Comparison of ENCODE assay signal across 22 cellular contexts in genomic region chr18:53911200-53911599, GRCh38.
DNase-seq lines count a peak whose midpoint lies in the region; ATAC-seq and TF ChIP-seq lines count a peak whose summit lies in the region.
"Had no signal": no experiment of that assay in that cellular context is flagged by ENCODE, and none has a peak within 500 bp of the region (broad histone marks: within the 10 kb centered on the region; RNA-seq: fewer than 3 reads in every experiment).

No MANE protein-coding gene starts in this region.

- no peaks in the 10 kb centered on the region for H3K79me2 ChIP-seq in GM23248 (ENCODE audit: insufficient read depth)
- no peaks in the 10 kb centered on the region for H3K79me2 ChIP-seq in mesendoderm (ENCODE audit: control insufficient read depth, insufficient read depth, low read length)

- H3K27ac ChIP-seq in GM23248 (no peak overlapping the region), mesendoderm (ENCODE audit: low read depth, low read length) (no peak overlapping the region), gastrocnemius medialis (no peak overlapping the region)
- H3K27ac ChIP-seq: BLaER1, PC-9, SJCRH30 had no signal

- H3K36me3 ChIP-seq in GM23248 (ENCODE audit: low read depth) (no peaks in the 10 kb centered on the region), adipocyte (ENCODE audit: control insufficient read depth, insufficient read depth, low read length, severe bottlenecking) (no peaks in the 10 kb centered on the region), mesendoderm (ENCODE audit: control insufficient read depth, insufficient read depth, low read length) (no peaks in the 10 kb centered on the region), gastrocnemius medialis (no peaks in the 10 kb centered on the region)
- H3K36me3 ChIP-seq: BLaER1, SJCRH30 had no signal

- H2AFZ ChIP-seq in GM23248, result no peak overlapping the region
- H2AFZ ChIP-seq: PC-9 had no signal

- H3K9me2 ChIP-seq in GM23248 (ENCODE audit: insufficient read depth), result no peaks in the 10 kb centered on the region

- no peak overlapping the region for H3K18ac ChIP-seq in mesendoderm (ENCODE audit: low read length)

- H3K4me2 ChIP-seq in GM23248 (ENCODE audit: unreplicated experiment) (no peak overlapping the region), mesendoderm (ENCODE audit: low read length) (no peak overlapping the region)
- H3K4me2 ChIP-seq: BLaER1, PC-9 had no signal

- H4K5ac ChIP-seq in mesendoderm (ENCODE audit: low read length), result no peak overlapping the region

- H3K9me3 ChIP-seq in GM23248 (ENCODE audit: low read depth), result no peaks in the 10 kb centered on the region
- no peaks in the 10 kb centered on the region for H3K9me3 ChIP-seq in adipocyte (ENCODE audit: control insufficient read depth, low read length)
- H3K9me3 ChIP-seq in gastrocnemius medialis, result no peaks in the 10 kb centered on the region
- H3K9me3 ChIP-seq: BLaER1, SJCRH30 had no signal

- H3K56ac ChIP-seq in mesendoderm (ENCODE audit: low read length), result peak overlapping the region; percentile 25

- H3K9ac ChIP-seq in GM23248 (no peak overlapping the region), adipocyte (ENCODE audit: low read length) (no peak overlapping the region), mesendoderm (ENCODE audit: low read length) (no peak overlapping the region)
- H3K9ac ChIP-seq: BLaER1 had no signal

- no peak overlapping the region for H4K8ac ChIP-seq in mesendoderm (ENCODE audit: low read depth, low read length)

- no peak for TF ChIP-seq POLR2A in gastrocnemius medialis (IDR thresholded peaks at IDR 0.05)

- no peaks in the 10 kb centered on the region for H3F3A ChIP-seq in GM23248 (ENCODE audit: insufficient read depth)

- no peak overlapping the region for H2BK5ac ChIP-seq in mesendoderm (ENCODE audit: low read length)

- H3K4me3 ChIP-seq in GM23248 (no peak overlapping the region), adipocyte (ENCODE audit: low read length) (no peak overlapping the region), mesendoderm (ENCODE audit: low read length) (no peak overlapping the region), gastrocnemius medialis (no peak overlapping the region)
- H3K4me3 ChIP-seq: BLaER1, K562, PC-9, SJCRH30 had no signal

- WGBS in GM23248 (ENCODE audit: low coverage in 1 of 2, low lambda C conversion rate in 2 of 2, missing lambda C conversion rate in 2 of 2), 2 experiments, result 20 to 31% methylated on average over 2 of the region's 2 CpGs
- WGBS in mesendoderm (ENCODE audit: extremely low coverage, insufficient coverage, low lambda C conversion rate), result no CpG with 5 or more reads among the region's 2 CpGs

- no peak overlapping the region for H3K4ac ChIP-seq in mesendoderm (ENCODE audit: low read depth, low read length)

- H3K79me1 ChIP-seq in mesendoderm (ENCODE audit: low read length), result no peaks in the 10 kb centered on the region

- intact Hi-C loops in gastrocnemius medialis (cut with DNase I; ENCODE audit: low total_unique reads), result no loop called here

- no peaks in the 10 kb centered on the region for H4K20me1 ChIP-seq in GM23248 (ENCODE audit: insufficient read depth)
- H4K20me1 ChIP-seq: BLaER1 had no signal

- H3K27me3 ChIP-seq in GM23248 (replicated peaks; ENCODE audit: insufficient read depth), result no peaks in the 10 kb centered on the region
- no peaks in the 10 kb centered on the region for H3K27me3 ChIP-seq in adipocyte (replicated peaks; ENCODE audit: control insufficient read depth, insufficient read depth, low read length)
- no peaks in the 10 kb centered on the region for H3K27me3 ChIP-seq in mesendoderm (ENCODE audit: insufficient read depth, low read length, poor library complexity)
- H3K27me3 ChIP-seq in gastrocnemius medialis, result no peaks in the 10 kb centered on the region
- H3K27me3 ChIP-seq: BLaER1, SJCRH30 had no signal

- in situ Hi-C loops in GM23248 (cut with MboI), result no loop called here
- in situ Hi-C loops in gastrocnemius medialis (cut with MboI; ENCODE audit: low sequenced_read_pairs in 4 of 4), result no loop called here

- no peak overlapping the region for H2AK5ac ChIP-seq in mesendoderm (ENCODE audit: low read length)

- no peak overlapping the region for H2BK120ac ChIP-seq in mesendoderm (ENCODE audit: low read depth, low read length)

- H3K23ac ChIP-seq in mesendoderm (ENCODE audit: low read length), result no peak overlapping the region

- no peak for ATAC-seq in GM18909 (IDR thresholded peaks at IDR 0.05; ENCODE audit: poor library complexity, unreplicated experiment)
- no peak for ATAC-seq in gastrocnemius medialis
- ATAC-seq: K562, Right ventricle myocardium inferior, SK-N-SH treated with all-trans-retinoic acid at 6 μM for 48 hours had no signal

- TF ChIP-seq CTCF in gastrocnemius medialis (IDR thresholded peaks at IDR 0.05 in 4 of 5, conservative IDR thresholded peaks at IDR 0.05 in 1 of 5), result no peak

- no peaks in the 10 kb centered on the region for H3K4me1 ChIP-seq in GM23248 (ENCODE audit: insufficient read depth)
- H3K4me1 ChIP-seq in adipocyte (ENCODE audit: control insufficient read depth, insufficient read depth, low read length), result no peaks in the 10 kb centered on the region
- no peaks in the 10 kb centered on the region for H3K4me1 ChIP-seq in mesendoderm (ENCODE audit: control insufficient read depth, low read depth, low read length)
- H3K4me1 ChIP-seq in gastrocnemius medialis, result no peaks in the 10 kb centered on the region
- H3K4me1 ChIP-seq: BLaER1, SJCRH30 had no signal

- no peak overlapping the region for H2BK15ac ChIP-seq in mesendoderm (replicated peaks; ENCODE audit: low read depth)

- peak; percentile 9 for DNase-seq in GM23248
- DNase-seq in adipocyte (ENCODE audit: low read depth), result peak; percentile 1
- no peak for DNase-seq in mesendoderm
- peak; percentile 37 for DNase-seq in superior temporal gyrus (ENCODE audit: extremely low spot score)
- DNase-seq in NCI-H526 (lab: John Stamatoyannopoulos, UW), result no peak
- no peak for DNase-seq in gastrocnemius medialis
- DNase-seq: CD4-positive, CD25-positive, alpha-beta regulatory T cell; Kasumi-1; NCI-H1092 treated with DMSO at 0.1 percent for 48 hours; NCI-H1436 treated with DMSO at 0.1 percent for 48 hours; NCI-H187 treated with DMSO at 0.1 percent for 48 hours; NCI-H2171 treated with DMSO at 0.1 percent for 48 hours; NCI-H524; NCI-H82; NK-92 treated with Interleukin-12 subunit alpha and Interleukin-12 subunit beta, amount 100 ng/mL, for 24 hours; PC-9; SJCRH30 had no signal

Comparison
In these comparisons a context has a peak if more than half of its experiments do, and no peak if none do; other contexts are left out.
1. DNase-seq: peak in GM23248 (single experiment), adipocyte (single experiment) and superior temporal gyrus (single experiment); none in mesendoderm (single experiment), NCI-H526 (0 of 2) and gastrocnemius medialis (0 of 2).